ENCODE assay signal across 3 cellular contexts in the genomic region with DNA sequence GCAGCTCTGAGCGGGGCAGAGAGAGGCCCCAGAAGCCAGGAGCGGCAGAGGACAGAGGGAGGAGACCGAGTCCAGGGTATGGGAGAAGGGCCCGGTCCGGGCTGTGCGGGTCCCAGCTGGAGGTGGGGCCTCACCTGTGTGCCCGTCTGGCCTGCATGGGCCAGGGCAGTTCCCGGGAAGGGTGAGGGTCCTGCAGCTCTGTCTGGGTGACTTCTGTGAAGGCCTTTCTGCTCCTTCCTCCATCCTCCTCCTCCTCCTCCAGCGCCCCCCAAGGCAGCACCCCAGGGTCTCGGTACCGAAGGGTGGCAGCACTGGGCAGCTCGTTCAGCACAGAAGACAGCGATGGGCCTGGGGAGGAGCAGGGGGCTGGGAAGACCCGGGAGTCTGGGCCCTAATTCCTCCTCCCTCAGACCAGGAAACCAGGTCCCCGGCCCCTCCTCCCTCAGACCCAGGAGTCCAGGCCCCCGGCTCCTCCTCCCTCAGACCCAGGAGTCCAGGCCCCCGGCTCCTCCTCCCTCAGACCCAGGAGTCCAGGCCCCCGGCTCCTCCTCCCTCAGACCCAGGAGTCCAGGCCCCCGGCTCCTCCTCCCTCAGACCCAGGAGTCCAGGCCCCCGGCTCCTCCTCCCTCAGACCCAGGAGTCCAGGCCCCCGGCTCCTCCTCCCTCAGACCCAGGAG. TPM values are rescaled to one million over a fixed set of nuclear protein-coding genes. Genes with fewer than 3 reads are reported as not detected.
"Had no signal": no experiment of that assay in that cellular context is flagged by ENCODE, and none has a peak within 500 bp of the region (broad histone marks: within the 10 kb centered on the region; RNA-seq: fewer than 3 reads in every experiment).

No MANE protein-coding gene starts in this region.

RNA-seq across cellular contexts. Expression of a gene that starts 1.1 kb away (rescaled TPM):
- total RNA-seq: activated B cell treated with CpG ODN at 0.5 μM for 24 hours; activated naive CD4-positive, alpha-beta T cell treated with anti-CD3 and anti-CD28 coated beads, Interleukin-2, amount 50 U/mL, for 72 hours; lung microvascular endothelial cell had no signal
